11 cellular contexts compared by ENCODE assay signal in the genomic region with DNA sequence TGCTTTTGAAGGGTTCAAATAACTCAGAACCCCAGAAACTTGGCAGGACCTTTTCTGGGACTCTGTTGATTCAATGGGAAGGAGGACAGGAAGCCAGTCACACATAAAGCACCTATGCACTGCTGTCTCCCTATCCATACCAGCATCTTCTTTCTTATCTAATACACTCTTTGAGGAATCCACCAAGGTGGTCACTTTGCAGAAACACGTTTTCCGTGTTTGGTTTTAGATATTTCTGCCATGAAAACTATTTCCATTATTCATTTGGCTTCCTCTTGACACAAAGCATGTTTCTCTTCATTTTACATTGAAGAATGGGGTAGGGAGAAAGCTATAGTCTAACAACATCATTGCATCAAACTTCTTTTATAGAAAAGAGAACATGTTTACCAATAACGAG.
"Had no signal": no experiment of that assay in that cellular context is flagged by ENCODE, and none has a peak within 500 bp of the region (broad histone marks: within the 10 kb centered on the region; RNA-seq: fewer than 3 reads in every experiment).

No MANE protein-coding gene starts in this region.

- H3K9me3 Mint-ChIP-seq: GM23338, H9, HFFc6 had no signal

- H3K4me1 Mint-ChIP-seq: GM23338, H9 had no signal

- H2AFZ ChIP-seq: GM23248, GM23338 had no signal

- H3K9ac ChIP-seq: GM23248 had no signal

- H3K36me3 ChIP-seq: HAP-1 had no signal

- H3K4me2 ChIP-seq: GM23338 had no signal

- H3K27ac ChIP-seq: GM23248 had no signal

- ATAC-seq: GM23338, HCT116 had no signal

- FAIRE-seq: H1, H54 had no signal

- H3K9me3 ChIP-seq: HAP-1 had no signal

- H3K4me3 ChIP-seq: GM23248, GM23338, HAP-1 had no signal

- H3K4me1 ChIP-seq: HAP-1 had no signal

- DNase-seq: GM23248, GOT3, H7, H9, HCEC 1CT had no signal

- H3K27ac Mint-ChIP-seq: GM23338, H9, HFFc6 had no signal

- H3K4me3 Mint-ChIP-seq: GM23338, H9, HFFc6 had no signal
